8 cellular contexts compared by ENCODE assay signal in genomic region chr19:43620061-43621001, GRCh38. TPM values are rescaled to one million over a fixed set of nuclear protein-coding genes. Genes with fewer than 3 reads are reported as not detected.
DNase-seq lines count a peak whose midpoint lies in the region; ATAC-seq and TF ChIP-seq lines count a peak whose summit lies in the region.

No MANE protein-coding gene starts in this region.

- peaks cover 2% of the 10 kb centered on the region for H3K36me3 Mint-ChIP-seq in activated naive CD8-positive, alpha-beta T cell treated with anti-CD3 and anti-CD28 coated beads, Interleukin-2, amount 10 ng/mL, durations not matched to agents 7 days and 5 days
- no peaks in the 10 kb centered on the region for H3K36me3 Mint-ChIP-seq in stimulated activated naive CD8-positive, alpha-beta T cell treated with anti-CD3 and anti-CD28 coated beads, Interleukin-15, Interleukin-2, amounts not matched to agents 100 ng/mL and 50 ng/mL, for 24 hours (ENCODE audit: low read depth)

- no peaks in the 10 kb centered on the region for H3K27me3 ChIP-seq in kidney epithelial cell (ENCODE audit: control insufficient read depth, insufficient read depth, low read length)

- POLR2A ChIA-PET in activated naive CD8-positive, alpha-beta T cell treated with anti-CD3 and anti-CD28 coated beads, Interleukin-2, amount 10 ng/mL, durations not matched to agents 7 days and 5 days (lab: Charles Lee): interaction anchor here (0.6 to 1.4 kb wide), 3 partner anchors 17 to 40 kb away, joined by 3 to 6 read pairs (median 3); partner anchors contain the start of genes IRGQ and ZNF576

- no peaks in the 10 kb centered on the region for H3K9me3 Mint-ChIP-seq in activated naive CD8-positive, alpha-beta T cell treated with anti-CD3 and anti-CD28 coated beads, Interleukin-2, amount 10 ng/mL, durations not matched to agents 7 days and 5 days
- H3K9me3 Mint-ChIP-seq in stimulated activated naive CD8-positive, alpha-beta T cell treated with anti-CD3 and anti-CD28 coated beads, Interleukin-15, Interleukin-2, amounts not matched to agents 100 ng/mL and 50 ng/mL, for 24 hours: no peaks in the 10 kb centered on the region

- H3K4me1 Mint-ChIP-seq in activated naive CD8-positive, alpha-beta T cell treated with anti-CD3 and anti-CD28 coated beads, Interleukin-2, amount 10 ng/mL, durations not matched to agents 7 days and 5 days: peaks cover 19% of the 10 kb centered on the region
- H3K4me1 Mint-ChIP-seq in stimulated activated naive CD8-positive, alpha-beta T cell treated with anti-CD3 and anti-CD28 coated beads, Interleukin-15, Interleukin-2, amounts not matched to agents 100 ng/mL and 50 ng/mL, for 24 hours (ENCODE audit: low read depth): peaks cover 23% of the 10 kb centered on the region

- H3K27me3 Mint-ChIP-seq in activated naive CD8-positive, alpha-beta T cell treated with anti-CD3 and anti-CD28 coated beads, Interleukin-2, amount 10 ng/mL, durations not matched to agents 7 days and 5 days: no peaks in the 10 kb centered on the region
- H3K27me3 Mint-ChIP-seq in stimulated activated naive CD8-positive, alpha-beta T cell treated with anti-CD3 and anti-CD28 coated beads, Interleukin-15, Interleukin-2, amounts not matched to agents 100 ng/mL and 50 ng/mL, for 24 hours: no peaks in the 10 kb centered on the region

- peak; percentile 80 to 82 for DNase-seq in stimulated activated CD4-positive, alpha-beta T cell treated with anti-CD3 and anti-CD28 coated beads, Interleukin-1b, Interleukin-23, amount 100 ng/mL, for 4 hours (ENCODE audit: low read depth in 2 of 2)
- no peak for DNase-seq in stimulated activated CD4-positive, alpha-beta T cell treated with anti-CD3 and anti-CD28 coated beads, Interleukin-1b, Interleukin-23, amount 100 ng/mL, for 48 hours
- peak; percentile 84 for DNase-seq in activated naive CD8-positive, alpha-beta T cell treated with anti-CD3 and anti-CD28 coated beads, Interleukin-2, amount 10 ng/mL, durations not matched to agents 7 days and 5 days
- DNase-seq in kidney epithelial cell (ENCODE audit: low read depth) (no peak), ACHN (no peak), SW 1271 (lab: John Stamatoyannopoulos, UW) (no peak), DMS153 (lab: John Stamatoyannopoulos, UW) (no peak)

- peak overlapping the region; percentile 97 for H3K27ac Mint-ChIP-seq in activated naive CD8-positive, alpha-beta T cell treated with anti-CD3 and anti-CD28 coated beads, Interleukin-2, amount 10 ng/mL, durations not matched to agents 7 days and 5 days
- H3K27ac Mint-ChIP-seq in stimulated activated naive CD8-positive, alpha-beta T cell treated with anti-CD3 and anti-CD28 coated beads, Interleukin-15, Interleukin-2, amounts not matched to agents 100 ng/mL and 50 ng/mL, for 24 hours: peak overlapping the region; percentile 97

- H3K36me3 ChIP-seq in kidney epithelial cell (ENCODE audit: control insufficient read depth, insufficient read depth, low read length): no peaks in the 10 kb centered on the region

- H3K4me3 Mint-ChIP-seq in activated naive CD8-positive, alpha-beta T cell treated with anti-CD3 and anti-CD28 coated beads, Interleukin-2, amount 10 ng/mL, durations not matched to agents 7 days and 5 days: peak overlapping the region; percentile 93
- peak overlapping the region; percentile 96 for H3K4me3 Mint-ChIP-seq in stimulated activated naive CD8-positive, alpha-beta T cell treated with anti-CD3 and anti-CD28 coated beads, Interleukin-15, Interleukin-2, amounts not matched to agents 100 ng/mL and 50 ng/mL, for 24 hours

- TF ChIP-seq CTCF in kidney epithelial cell (IDR thresholded peaks at IDR 0.05; ENCODE audit: insufficient read depth, low read length, poor library complexity, severe bottlenecking): no peak

- no peak for ATAC-seq in activated naive CD8-positive, alpha-beta T cell treated with anti-CD3 and anti-CD28 coated beads, Interleukin-2, amount 10 ng/mL, durations not matched to agents 7 days and 5 days (ENCODE audit: low read depth)

- peak overlapping the region; percentile 70 for H3K4me3 ChIP-seq in kidney epithelial cell (ENCODE audit: low read depth, low read length)

- in situ Hi-C loops in ACHN (cut with HindIII; ENCODE audit: low pct_ligation_motif_present, low pct_unique_long_range_greater_than_20kb, low sequenced_read_pairs): no loop called here

RNA-seq across cellular contexts. Expression of gene ZNF428, which starts 0.9 kb away (rescaled TPM):
- total RNA-seq in activated naive CD8-positive, alpha-beta T cell treated with anti-CD3 and anti-CD28 coated beads, Interleukin-2, amount 10 ng/mL, durations not matched to agents 7 days and 5 days: 10 to 100 TPM; 23.3 to 23.7 TPM
- total RNA-seq in kidney epithelial cell: 71.7 and 82.2 TPM in 2 replicates

RNA-seq across cellular contexts. Expression of gene SRRM5, which starts 8.4 kb away (rescaled TPM):
- under 1 TPM; 0.68 to 0.72 TPM for total RNA-seq in activated naive CD8-positive, alpha-beta T cell treated with anti-CD3 and anti-CD28 coated beads, Interleukin-2, amount 10 ng/mL, durations not matched to agents 7 days and 5 days
- total RNA-seq in kidney epithelial cell: 0.46 TPM in 1 of 2 replicates, not detected in the other

RNA-seq across cellular contexts. Expression of gene CADM4, which starts 19.3 kb away (rescaled TPM):
- total RNA-seq in activated naive CD8-positive, alpha-beta T cell treated with anti-CD3 and anti-CD28 coated beads, Interleukin-2, amount 10 ng/mL, durations not matched to agents 7 days and 5 days: under 1 TPM; 0.36 to 0.43 TPM
- total RNA-seq in kidney epithelial cell: 21.9 and 25.9 TPM in 2 replicates

RNA-seq across cellular contexts. Expression of gene ZNF576, which starts 23.9 kb away (rescaled TPM):
- 10 to 100 TPM; 15.3 to 17.8 TPM for total RNA-seq in activated naive CD8-positive, alpha-beta T cell treated with anti-CD3 and anti-CD28 coated beads, Interleukin-2, amount 10 ng/mL, durations not matched to agents 7 days and 5 days
- 6.2 and 21.9 TPM in 2 replicates for total RNA-seq in kidney epithelial cell

RNA-seq across cellular contexts. Expression of gene IRGQ, which starts 24.4 kb away (rescaled TPM):
- total RNA-seq in activated naive CD8-positive, alpha-beta T cell treated with anti-CD3 and anti-CD28 coated beads, Interleukin-2, amount 10 ng/mL, durations not matched to agents 7 days and 5 days: 10 to 100 TPM; 12.4 to 13.9 TPM
- total RNA-seq in kidney epithelial cell: 49.6 and 56.2 TPM in 2 replicates

Comparison
In these comparisons a context has a peak if more than half of its experiments do, and no peak if none do; other contexts are left out.
1. DNase-seq: peak in stimulated activated CD4-positive, alpha-beta T cell treated with anti-CD3 and anti-CD28 coated beads, Interleukin-1b, Interleukin-23, amount 100 ng/mL, for 4 hours (2 of 2) and activated naive CD8-positive, alpha-beta T cell treated with anti-CD3 and anti-CD28 coated beads, Interleukin-2, amount 10 ng/mL, durations not matched to agents 7 days and 5 days (single experiment); none in stimulated activated CD4-positive, alpha-beta T cell treated with anti-CD3 and anti-CD28 coated beads, Interleukin-1b, Interleukin-23, amount 100 ng/mL, for 48 hours (single experiment), kidney epithelial cell (single experiment), ACHN (single experiment), SW 1271 (0 of 2) and DMS153 (single experiment).
2. RNA of gene CADM4, which starts 19.3 kb away (total RNA-seq): 21.9 to 25.9 TPM in kidney epithelial cell; 0.36 to 0.43 TPM in activated naive CD8-positive, alpha-beta T cell treated with anti-CD3 and anti-CD28 coated beads, Interleukin-2, amount 10 ng/mL, durations not matched to agents 7 days and 5 days; every median in the first group is over 10 times any median in the second.